ENCODE assay signal across 8 cellular contexts in genomic region chr3:159273608-159274007, GRCh38.
A peak's percentile ranks its signal among the peaks of the same experiment; 100 is the strongest.
DNase-seq lines count a peak whose midpoint lies in the region; ATAC-seq, FAIRE-seq and TF ChIP-seq lines count a peak whose summit lies in the region.

No MANE protein-coding gene starts in this region.

- ATAC-seq in body of pancreas (no peak), lung (ENCODE audit: insufficient read depth, low FRiP score) (no peak), GM18870 (IDR thresholded peaks at IDR 0.05; ENCODE audit: unreplicated experiment) (no peak), HG03095 (IDR thresholded peaks at IDR 0.05; ENCODE audit: unreplicated experiment) (no peak)

- WGBS in body of pancreas, 2 donors, result 6 to 10% methylated on average over 6 of the region's 6 CpGs
- WGBS in lung, 2 donors, result 12 to 14% methylated on average over 6 of the region's 6 CpGs

- H3K27me3 ChIP-seq in body of pancreas (no peaks in the 10 kb centered on the region), lung (ENCODE audit: control insufficient read depth, insufficient read depth) (no peaks in the 10 kb centered on the region)

- H3K27ac ChIP-seq in body of pancreas (no peak overlapping the region), lung (ENCODE audit: low read depth in 1 of 2, low read length in 1 of 2) (no peak overlapping the region)

- peak; percentile 61 for DNase-seq in LHCN-M2 (ENCODE audit: low read depth)
- DNase-seq in body of pancreas, result peak in 3 of 4 donors; percentile 6 to 38 (median 19)
- peak; percentile 44 for DNase-seq in lung (ENCODE audit: low spot score)
- no peak for DNase-seq in COR-L47 (lab: John Stamatoyannopoulos, UW)
- no peak for DNase-seq in retina

- H3K36me3 ChIP-seq in body of pancreas (replicated peaks in 1 of 2; ENCODE audit: insufficient read depth in 1 of 2, low read depth in 2 of 2) (no peaks in the 10 kb centered on the region), lung (ENCODE audit: control insufficient read depth in 2 of 2, insufficient read depth in 2 of 2, low read length in 2 of 2) (no peaks in the 10 kb centered on the region)

- FAIRE-seq in G401.6 (lab: Jason Lieb, UNC), result peak; percentile 3

- intact Hi-C loops in body of pancreas (cut with DNase I), result no loop called here

- H3K4me3 ChIP-seq in body of pancreas (no peak overlapping the region), lung (no peak overlapping the region)

- H3K4me1 ChIP-seq in body of pancreas, result no peaks in the 10 kb centered on the region
- no peaks in the 10 kb centered on the region for H3K4me1 ChIP-seq in lung (ENCODE audit: control insufficient read depth in 2 of 2, insufficient read depth in 2 of 2, low read length in 2 of 2)

- TF ChIP-seq POLR2A in body of pancreas (IDR thresholded peaks at IDR 0.05), result no peak

- H3K9me3 ChIP-seq in body of pancreas (no peaks in the 10 kb centered on the region), lung (ENCODE audit: control insufficient read depth in 2 of 2, insufficient read depth in 1 of 2, low read length in 1 of 2) (no peaks in the 10 kb centered on the region)

- TF ChIP-seq CTCF in body of pancreas (IDR thresholded peaks at IDR 0.05), result no peak
- TF ChIP-seq CTCF in lung (IDR thresholded peaks at IDR 0.05; ENCODE audit: control extremely low read depth, extremely low read depth), result no peak

Comparison
In these comparisons a context has a peak if more than half of its experiments do, and no peak if none do; other contexts are left out.
1. DNase-seq: peak in LHCN-M2 (single experiment), body of pancreas (3 of 4) and lung (single experiment); none in COR-L47 (single experiment) and retina (single experiment).